Comparison of ENCODE assay signal across 32 cellular contexts in the genomic region with DNA sequence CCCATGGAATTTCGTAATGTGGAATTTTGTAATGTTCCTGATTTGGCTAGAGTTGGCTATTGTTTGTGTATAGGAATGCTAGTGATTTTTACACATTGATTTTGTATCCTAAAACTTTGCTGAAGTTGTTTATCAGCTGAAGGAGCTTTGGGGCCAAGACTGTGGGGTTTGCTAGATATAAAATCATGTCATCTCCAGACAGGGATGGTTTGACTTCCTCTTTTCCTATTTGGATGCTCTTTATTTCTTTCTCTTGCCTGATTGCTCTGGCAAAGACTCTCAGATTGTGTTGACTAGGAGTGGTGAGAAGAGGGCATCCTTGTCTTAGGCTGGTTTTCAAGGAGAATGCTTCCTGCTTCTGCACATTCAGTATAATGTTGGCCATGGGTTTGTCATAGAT.
"Had no signal": no experiment of that assay in that cellular context is flagged by ENCODE, and none has a peak within 500 bp of the region (broad histone marks: within the 10 kb centered on the region; RNA-seq: fewer than 3 reads in every experiment).

No MANE protein-coding gene starts in this region.

- H3K4me1 ChIP-seq: neural progenitor cell, parathyroid adenoma, spleen, suprapubic skin, testis, upper lobe of right lung, uterus had no signal

- H3K4me3 Mint-ChIP-seq: natural killer cell; nephron; neural progenitor cell; stimulated activated memory B cell treated with anti-CD40 and anti-IgM and Interleukin-4, amounts not matched to agents 10 μg/mL and 1 μg/mL and 100 μg/mL, for 72 hours; stimulated activated naive CD8-positive, alpha-beta T cell treated with anti-CD3 and anti-CD28 coated beads, Interleukin-15, amount 100 ng/mL, for 72 hours; type B pancreatic cell had no signal

- ATAC-seq: natural killer cell; psoas muscle; right cardiac atrium; right lobe of liver; stimulated activated memory B cell treated with anti-CD40 and anti-IgM and Interleukin-4, amounts not matched to agents 10 μg/mL and 1 μg/mL and 100 μg/mL, for 72 hours; stimulated activated naive CD8-positive, alpha-beta T cell treated with anti-CD3 and anti-CD28 coated beads, Interleukin-15, amount 100 ng/mL, for 72 hours; stimulated activated naive CD8-positive, alpha-beta T cell treated with anti-CD3 and anti-CD28 coated beads, Interleukin-15, Interleukin-2, amounts not matched to agents 100 U/mL and 50 U/mL, for 24 hours; upper lobe of right lung had no signal

- H3K4me1 Mint-ChIP-seq: neural progenitor cell; stimulated activated memory B cell treated with anti-CD40 and anti-IgM and Interleukin-4, amounts not matched to agents 10 μg/mL and 1 μg/mL and 100 μg/mL, for 72 hours; stimulated activated naive CD8-positive, alpha-beta T cell treated with anti-CD3 and anti-CD28 coated beads, Interleukin-15, amount 100 ng/mL, for 72 hours had no signal

- H3K9ac ChIP-seq: neural progenitor cell, parathyroid adenoma had no signal

- H3K36me3 ChIP-seq: neural progenitor cell, ovary, right lobe of liver, sigmoid colon, tibial artery, upper lobe of right lung, uterus had no signal

- H3K4me2 ChIP-seq: neural progenitor cell, smooth muscle cell had no signal

- H3K9me3 ChIP-seq: ovary, psoas muscle, right lobe of liver, sigmoid colon, suprapubic skin, testis, tibial artery, transverse colon, upper lobe of right lung, uterus had no signal

- H3K27ac ChIP-seq: neural progenitor cell, ovary, parathyroid adenoma, psoas muscle, sigmoid colon, skin epidermis, spleen, suprapubic skin, testis, tibial artery, transverse colon, upper lobe of right lung, uterus had no signal

- DNase-seq: natural killer cell; occipital lobe; ovary; posterior cingulate gyrus; psoas muscle; right cardiac atrium; right lobe of liver; sigmoid colon; spleen; stimulated activated CD4-positive, alpha-beta T cell treated with anti-CD3 and anti-CD28 coated beads, Interleukin-12 subunit alpha, Interleukin-12 subunit beta, amount 100 ng/mL, for 4 hours; stimulated activated CD4-positive, alpha-beta T cell treated with anti-CD3 and anti-CD28 coated beads, Interleukin-1b, Interleukin-23, amount 100 ng/mL, for 48 hours; stimulated activated CD4-positive, alpha-beta T cell treated with anti-CD3 and anti-CD28 coated beads, Interleukin-4, amount 100 ng/mL, for 1 hour; stimulated activated CD4-positive, alpha-beta T cell treated with anti-CD3 and anti-CD28 coated beads, Interleukin-4, amount 100 ng/mL, for 4 hours; stimulated activated CD8-positive, alpha-beta memory T cell treated with anti-CD3 and anti-CD28 coated beads, Interleukin-4, amount 100 ng/mL, for 48 hours; stimulated activated naive CD4-positive, alpha-beta T cell; stimulated activated naive CD8-positive, alpha-beta T cell treated with anti-CD3 and anti-CD28 coated beads, Interleukin-15, amount 100 ng/mL, for 72 hours; stimulated activated naive CD8-positive, alpha-beta T cell treated with anti-CD3 and anti-CD28 coated beads, Interleukin-15, Interleukin-2, amounts not matched to agents 100 U/mL and 50 U/mL, for 24 hours; substantia nigra; testis; tibial artery; transverse colon; upper lobe of right lung; uterus had no signal

- H3K4me3 ChIP-seq: neural progenitor cell, ovary, psoas muscle, right lobe of liver, sigmoid colon, skin epidermis, smooth muscle cell, spleen, suprapubic skin, testis, tibial artery, transverse colon, upper lobe of right lung, uterus had no signal

- H2AFZ ChIP-seq: neural progenitor cell, parathyroid adenoma had no signal

- H3K27ac Mint-ChIP-seq: nephron; neural progenitor cell; progenitor cell of endocrine pancreas; stimulated activated memory B cell treated with anti-CD40 and anti-IgM and Interleukin-4, amounts not matched to agents 10 μg/mL and 1 μg/mL and 100 μg/mL, for 72 hours; stimulated activated naive CD8-positive, alpha-beta T cell treated with anti-CD3 and anti-CD28 coated beads, Interleukin-15, amount 100 ng/mL, for 72 hours; type B pancreatic cell had no signal

- H3K27me3 ChIP-seq: neural progenitor cell, ovary, right lobe of liver, sigmoid colon, spleen, suprapubic skin, testis, tibial artery, transverse colon, upper lobe of right lung, uterus had no signal

- H3K27me3 Mint-ChIP-seq: progenitor cell of endocrine pancreas; stimulated activated memory B cell treated with anti-CD40 and anti-IgM and Interleukin-4, amounts not matched to agents 10 μg/mL and 1 μg/mL and 100 μg/mL, for 72 hours; stimulated activated naive CD8-positive, alpha-beta T cell treated with anti-CD3 and anti-CD28 coated beads, Interleukin-15, amount 100 ng/mL, for 72 hours; type B pancreatic cell had no signal
